Comparison of ENCODE assay signal across 1 cellular context in the genomic region with DNA sequence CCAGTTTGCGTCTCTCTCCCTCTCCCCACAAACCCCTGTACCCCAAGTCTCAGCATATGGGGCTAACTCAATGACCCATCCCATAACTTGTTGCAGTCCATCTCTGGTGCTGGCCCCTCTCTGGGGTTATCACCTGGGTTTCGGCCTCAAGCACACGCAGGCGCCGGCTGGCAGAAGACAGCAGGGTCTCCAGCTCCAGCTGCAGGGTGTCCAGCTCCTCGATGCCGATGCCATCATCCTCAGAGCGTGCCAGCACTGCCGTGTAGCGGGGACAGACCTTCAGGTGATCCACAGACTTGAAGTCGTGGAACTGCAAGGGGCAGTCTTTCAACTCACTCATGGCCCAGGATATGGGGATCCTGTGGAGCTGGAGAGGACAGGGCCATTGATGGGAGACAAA.
TF ChIP-seq lines count a peak whose summit lies in the region.

No MANE protein-coding gene starts in this region.

TF ChIP-seq in WTC11, 78 proteins besides CTCF, POLR2A, EP300 and RAD21 (continued from another document):
- TF ChIP-seq, protein P1, sequence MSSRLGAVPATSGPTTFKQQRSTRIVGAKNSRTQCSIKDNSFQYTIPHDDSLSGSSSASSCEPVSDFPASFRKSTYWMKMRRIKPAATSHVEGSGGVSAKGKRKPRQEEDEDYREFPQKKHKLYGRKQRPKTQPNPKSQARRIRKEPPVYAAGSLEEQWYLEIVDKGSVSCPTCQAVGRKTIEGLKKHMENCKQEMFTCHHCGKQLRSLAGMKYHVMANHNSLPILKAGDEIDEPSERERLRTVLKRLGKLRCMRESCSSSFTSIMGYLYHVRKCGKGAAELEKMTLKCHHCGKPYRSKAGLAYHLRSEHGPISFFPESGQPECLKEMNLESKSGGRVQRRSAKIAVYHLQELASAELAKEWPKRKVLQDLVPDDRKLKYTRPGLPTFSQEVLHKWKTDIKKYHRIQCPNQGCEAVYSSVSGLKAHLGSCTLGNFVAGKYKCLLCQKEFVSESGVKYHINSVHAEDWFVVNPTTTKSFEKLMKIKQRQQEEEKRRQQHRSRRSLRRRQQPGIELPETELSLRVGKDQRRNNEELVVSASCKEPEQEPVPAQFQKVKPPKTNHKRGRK (CRISPR knock-in tag; IDR thresholded peaks at IDR 0.05; ENCODE audit: borderline replicate concordance) = no peak
